In the genomic region with DNA sequence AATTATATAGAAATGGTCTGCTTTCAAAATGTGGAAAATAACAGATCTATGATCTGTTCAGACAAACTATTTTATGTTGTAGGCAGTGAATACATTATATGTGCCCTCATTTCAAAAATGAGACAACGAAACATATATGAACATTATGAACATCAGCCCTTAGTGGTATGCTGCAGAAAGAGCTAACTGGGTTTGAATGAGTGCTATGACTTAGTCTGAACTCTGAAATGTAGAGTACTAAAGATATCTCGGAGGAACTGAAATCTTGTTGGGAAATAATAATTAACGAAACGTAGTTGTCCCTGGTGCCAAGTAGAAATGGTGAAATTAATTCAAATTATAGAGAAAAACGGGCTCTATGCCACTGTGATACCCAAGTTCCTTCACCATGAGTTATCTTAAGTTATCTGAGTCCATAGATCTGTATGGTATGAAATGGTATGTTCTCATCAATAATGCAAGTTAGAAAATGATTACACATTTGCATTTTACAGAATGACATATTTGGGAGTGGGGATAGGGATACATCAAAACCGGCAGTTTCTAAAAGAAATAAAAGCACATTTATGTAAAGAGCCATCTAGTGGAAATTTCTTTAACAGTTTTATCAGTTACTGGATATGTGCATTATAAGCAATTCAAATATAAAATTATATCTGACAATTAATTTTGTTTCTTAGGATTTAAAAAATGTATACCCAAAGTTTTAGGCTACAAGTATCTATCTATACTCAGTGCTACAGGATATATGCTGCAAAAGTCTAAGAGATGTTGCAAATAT, we compare ENCODE assay signal across 2 cellular contexts.
TF ChIP-seq lines count a peak whose summit lies in the region.

No MANE protein-coding gene starts in this region.

TF ChIP-seq in Ishikawa, 13 proteins besides CTCF, POLR2A, EP300 and RAD21:
- TF ChIP-seq EGR1 (IDR thresholded peaks at IDR 0.05) = no peak
- TF ChIP-seq TEAD4 (IDR thresholded peaks at IDR 0.05) = no peak
- no peak for TF ChIP-seq TAF1 (IDR thresholded peaks at IDR 0.05; ENCODE audit: low read depth)
- no peak for TF ChIP-seq TCF12 (IDR thresholded peaks at IDR 0.05; ENCODE audit: low read depth)
- TF ChIP-seq CEBPB (IDR thresholded peaks at IDR 0.05) = no peak
- TF ChIP-seq, protein P1, sequence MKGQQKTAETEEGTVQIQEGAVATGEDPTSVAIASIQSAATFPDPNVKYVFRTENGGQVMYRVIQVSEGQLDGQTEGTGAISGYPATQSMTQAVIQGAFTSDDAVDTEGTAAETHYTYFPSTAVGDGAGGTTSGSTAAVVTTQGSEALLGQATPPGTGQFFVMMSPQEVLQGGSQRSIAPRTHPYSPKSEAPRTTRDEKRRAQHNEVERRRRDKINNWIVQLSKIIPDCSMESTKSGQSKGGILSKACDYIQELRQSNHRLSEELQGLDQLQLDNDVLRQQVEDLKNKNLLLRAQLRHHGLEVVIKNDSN (IDR thresholded peaks at IDR 0.05) = no peak
- TF ChIP-seq ZBTB7A (IDR thresholded peaks at IDR 0.05; ENCODE audit: low read depth) = no peak
- TF ChIP-seq YY1 (IDR thresholded peaks at IDR 0.05; ENCODE audit: low read depth) = no peak
- no peak for TF ChIP-seq REST (IDR thresholded peaks at IDR 0.05; ENCODE audit: low read depth)
- TF ChIP-seq NFIC (IDR thresholded peaks at IDR 0.05) = no peak
- TF ChIP-seq MAX (IDR thresholded peaks at IDR 0.05) = no peak
- TF ChIP-seq CREB1 (IDR thresholded peaks at IDR 0.05; ENCODE audit: low read depth) = no peak
- no peak for TF ChIP-seq FOXM1 (IDR thresholded peaks at IDR 0.05; ENCODE audit: borderline replicate concordance, low read depth)
TF ChIP-seq in Ishikawa: peak in this region for 0.

TF ChIP-seq in SK-N-SH, 30 proteins besides CTCF, POLR2A, EP300 and RAD21:
- TF ChIP-seq GATA2 (CRISPR knock-in tag; IDR thresholded peaks at IDR 0.05) (no peak), RCOR1 (IDR thresholded peaks at IDR 0.05; ENCODE audit: low read length) (no peak), TCF12 (IDR thresholded peaks at IDR 0.05) (no peak), RXRA (IDR thresholded peaks at IDR 0.05; ENCODE audit: borderline replicate concordance, low read depth) (no peak)
- TF ChIP-seq, protein P2, sequence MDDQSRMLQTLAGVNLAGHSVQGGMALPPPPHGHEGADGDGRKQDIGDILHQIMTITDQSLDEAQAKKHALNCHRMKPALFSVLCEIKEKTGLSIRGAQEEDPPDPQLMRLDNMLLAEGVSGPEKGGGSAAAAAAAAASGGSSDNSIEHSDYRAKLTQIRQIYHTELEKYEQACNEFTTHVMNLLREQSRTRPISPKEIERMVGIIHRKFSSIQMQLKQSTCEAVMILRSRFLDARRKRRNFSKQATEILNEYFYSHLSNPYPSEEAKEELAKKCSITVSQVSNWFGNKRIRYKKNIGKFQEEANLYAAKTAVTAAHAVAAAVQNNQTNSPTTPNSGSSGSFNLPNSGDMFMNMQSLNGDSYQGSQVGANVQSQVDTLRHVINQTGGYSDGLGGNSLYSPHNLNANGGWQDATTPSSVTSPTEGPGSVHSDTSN (IDR thresholded peaks at IDR 0.05) = no peak
